In genomic region chr21:34009193-34009592, GRCh38 we compare ENCODE assay signal across 31 cellular contexts.
DNase-seq lines count a peak whose midpoint lies in the region; ATAC-seq lines count a peak whose summit lies in the region.
"Had no signal": no experiment of that assay in that cellular context is flagged by ENCODE, and none has a peak within 500 bp of the region (broad histone marks: within the 10 kb centered on the region; RNA-seq: fewer than 3 reads in every experiment).

No MANE protein-coding gene starts in this region.

- H3K9me3 Mint-ChIP-seq in T-helper 1 cell treated with Interleukin-12 subunit alpha and Interleukin-12 subunit beta and Interleukin-4 antibody, amounts not matched to agents 30 μg/mL and 1 μg/mL, for 36 hours: peaks cover 44% of the 10 kb centered on the region
- no peaks in the 10 kb centered on the region for H3K9me3 Mint-ChIP-seq in central memory CD8-positive, alpha-beta T cell

- peak overlapping the region; percentile 19 for H3K27ac Mint-ChIP-seq in T-helper 1 cell treated with Interleukin-12 subunit alpha and Interleukin-12 subunit beta and Interleukin-4 antibody, amounts not matched to agents 30 μg/mL and 1 μg/mL, for 36 hours
- H3K27ac Mint-ChIP-seq in central memory CD8-positive, alpha-beta T cell (ENCODE audit: low read depth): peak overlapping the region; percentile 85
- H3K27ac Mint-ChIP-seq: activated CD4-positive, alpha-beta T cell treated with anti-CD3 and anti-CD28 coated beads, Interleukin-2, amount 10 ng/mL, durations not matched to agents 7 days and 5 days; progenitor cell of endocrine pancreas had no signal

- H3K27me3 Mint-ChIP-seq in T-helper 1 cell treated with Interleukin-12 subunit alpha and Interleukin-12 subunit beta and Interleukin-4 antibody, amounts not matched to agents 30 μg/mL and 1 μg/mL, for 36 hours (ENCODE audit: low read depth): no peaks in the 10 kb centered on the region
- H3K27me3 Mint-ChIP-seq in central memory CD8-positive, alpha-beta T cell: no peaks in the 10 kb centered on the region
- H3K27me3 Mint-ChIP-seq: activated CD4-positive, alpha-beta T cell treated with anti-CD3 and anti-CD28 coated beads, Interleukin-2, amount 10 ng/mL, durations not matched to agents 7 days and 5 days; progenitor cell of endocrine pancreas had no signal

- no peak for ATAC-seq in central memory CD8-positive, alpha-beta T cell (replicated peaks; ENCODE audit: extremely low read depth, poor library complexity, severe bottlenecking)
- no peak for ATAC-seq in HG03025 (IDR thresholded peaks at IDR 0.05; ENCODE audit: low FRiP score, unreplicated experiment)
- ATAC-seq: HCT116, HepG2, left ventricle myocardium superior, PC-3, right lobe of liver had no signal

- peaks cover 26% of the 10 kb centered on the region for H3K36me3 Mint-ChIP-seq in T-helper 1 cell treated with Interleukin-12 subunit alpha and Interleukin-12 subunit beta and Interleukin-4 antibody, amounts not matched to agents 30 μg/mL and 1 μg/mL, for 36 hours (ENCODE audit: low read depth)
- no peaks in the 10 kb centered on the region for H3K36me3 Mint-ChIP-seq in central memory CD8-positive, alpha-beta T cell (ENCODE audit: insufficient read depth)

- DNase-seq in T-helper 1 cell (no peak), NCI-H2029 (lab: John Stamatoyannopoulos, UW) (no peak), NCI-H1930 (lab: John Stamatoyannopoulos, UW) (no peak)
- peak; percentile 4 for DNase-seq in stimulated activated CD4-positive, alpha-beta T cell treated with anti-CD3 and anti-CD28 coated beads, Interleukin-4, amount 100 ng/mL, for 24 hours
- DNase-seq in stimulated activated CD4-positive, alpha-beta T cell treated with anti-CD3 and anti-CD28 coated beads, Interleukin-4, amount 100 ng/mL, for 1 hour: no peak
- no peak for DNase-seq in central memory CD8-positive, alpha-beta T cell (ENCODE audit: low spot score in 2 of 2)
- DNase-seq: activated CD4-positive, alpha-beta T cell treated with anti-CD3 and anti-CD28 coated beads, Interleukin-2, amount 10 ng/mL, durations not matched to agents 7 days and 5 days; activated CD8-positive, alpha-beta memory T cell treated with anti-CD3 and anti-CD28 coated beads, Interleukin-2, amount 50 U/mL, for 4 hours; activated gamma-delta T cell treated with Interleukin-2 at 50 U/mL for 16 hours; amygdala; brain microvascular endothelial cell; Calu3; DMS79 treated with DMSO at 0.1 percent for 48 hours; foreskin fibroblast; GDM1; left ventricle myocardium superior; mesendoderm; NCI-H1417; NCI-H2081; NCI-H524 treated with DMSO at 0.1 percent for 48 hours; NK-92 treated with Interleukin-12 subunit alpha and Interleukin-12 subunit beta, amount 100 ng/mL, for 24 hours; PC-3; right lobe of liver; SK-N-SH; spleen; upper lobe of left lung had no signal

- H3K4me1 Mint-ChIP-seq in T-helper 1 cell treated with Interleukin-12 subunit alpha and Interleukin-12 subunit beta and Interleukin-4 antibody, amounts not matched to agents 30 μg/mL and 1 μg/mL, for 36 hours (ENCODE audit: low read depth): peaks cover 10% of the 10 kb centered on the region
- H3K4me1 Mint-ChIP-seq in central memory CD8-positive, alpha-beta T cell: peaks cover 13% of the 10 kb centered on the region

- no peak overlapping the region for H3K4me3 Mint-ChIP-seq in T-helper 1 cell treated with Interleukin-12 subunit alpha and Interleukin-12 subunit beta and Interleukin-4 antibody, amounts not matched to agents 30 μg/mL and 1 μg/mL, for 36 hours
- peak overlapping the region; percentile 25 for H3K4me3 Mint-ChIP-seq in central memory CD8-positive, alpha-beta T cell
- H3K4me3 Mint-ChIP-seq: activated CD4-positive, alpha-beta T cell treated with anti-CD3 and anti-CD28 coated beads, Interleukin-2, amount 10 ng/mL, durations not matched to agents 7 days and 5 days had no signal
